1 cellular context compared by ENCODE assay signal in the genomic region with DNA sequence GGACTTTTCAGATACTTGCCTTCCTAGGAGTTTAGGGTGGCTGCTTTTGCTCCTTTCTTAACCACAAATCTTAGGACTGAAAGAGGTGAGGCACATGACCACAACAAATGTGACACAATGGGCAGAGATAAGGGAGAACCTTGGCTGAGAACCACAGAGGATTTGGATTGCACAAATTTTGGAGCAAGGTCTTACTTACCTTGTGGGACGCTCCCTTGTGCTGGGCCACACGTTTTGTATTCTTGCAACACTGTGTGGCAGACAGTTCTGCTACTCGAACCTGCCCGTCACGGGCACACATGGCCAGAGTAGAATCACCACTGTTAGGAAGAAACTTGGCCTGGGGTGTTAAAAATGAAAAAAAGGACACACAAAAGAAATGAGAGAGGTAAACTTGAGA.
TF ChIP-seq lines count a peak whose summit lies in the region.

No MANE protein-coding gene starts in this region.

TF ChIP-seq in GM23338, 12 proteins besides CTCF, POLR2A, EP300 and RAD21:
- TF ChIP-seq EZH2phosphoT487 (IDR thresholded peaks at IDR 0.05; ENCODE audit: unreplicated experiment) = no peak
- no peak for TF ChIP-seq ZNF462 (CRISPR knock-in tag; IDR thresholded peaks at IDR 0.05)
- no peak for TF ChIP-seq NANOG (IDR thresholded peaks at IDR 0.05; ENCODE audit: borderline replicate concordance)
- TF ChIP-seq ZNF331 (CRISPR knock-in tag; IDR thresholded peaks at IDR 0.05; ENCODE audit: low read depth) = no peak
- no peak for TF ChIP-seq POLR2AphosphoS5 (IDR thresholded peaks at IDR 0.05; ENCODE audit: low read depth)
- TF ChIP-seq JUNB (IDR thresholded peaks at IDR 0.05; ENCODE audit: unreplicated experiment) = no peak
- TF ChIP-seq ZNF114 (CRISPR knock-in tag; IDR thresholded peaks at IDR 0.05) = no peak
- no peak for TF ChIP-seq CREB1 (CRISPR knock-in tag; IDR thresholded peaks at IDR 0.05; ENCODE audit: low read depth)
- no peak for TF ChIP-seq STAT1 (IDR thresholded peaks at IDR 0.05; ENCODE audit: unreplicated experiment)
- no peak for TF ChIP-seq EZH2 (IDR thresholded peaks at IDR 0.05; ENCODE audit: low read depth, unreplicated experiment)
